ENCODE assay signal across 23 cellular contexts in the genomic region with DNA sequence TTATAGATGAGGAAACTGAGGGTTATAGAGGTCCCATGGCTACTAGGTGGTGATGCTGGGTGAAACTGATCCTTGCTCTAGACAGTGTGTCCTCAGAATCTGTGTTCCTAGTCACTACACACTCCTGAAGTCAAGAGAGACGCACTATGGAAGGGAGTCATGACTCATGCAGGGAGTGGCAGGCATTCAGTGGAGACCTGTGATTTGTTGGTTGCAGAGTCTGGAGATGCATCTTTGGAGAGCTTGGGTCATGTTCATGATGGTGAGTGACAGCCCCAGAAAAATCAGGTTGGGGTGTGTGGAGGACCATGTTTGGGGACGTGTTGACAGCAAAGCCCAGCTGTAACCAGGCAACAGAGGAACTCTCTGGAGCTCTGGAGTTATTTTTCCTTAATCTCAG. TPM values are rescaled to one million over a fixed set of nuclear protein-coding genes. Genes with fewer than 3 reads are reported as not detected.
DNase-seq lines count a peak whose midpoint lies in the region; ATAC-seq, FAIRE-seq and TF ChIP-seq lines count a peak whose summit lies in the region.
"Had no signal": no experiment of that assay in that cellular context is flagged by ENCODE, and none has a peak within 500 bp of the region (broad histone marks: within the 10 kb centered on the region; RNA-seq: fewer than 3 reads in every experiment).

No MANE protein-coding gene starts in this region.

- POLR2A ChIA-PET in HEK293T (lab: Yijun Ruan, JAX) = no interaction called here

- no peaks in the 10 kb centered on the region for H3K4me1 ChIP-seq in left lung
- H3K4me1 ChIP-seq: upper lobe of left lung had no signal

- H3K36me3 Mint-ChIP-seq in activated CD4-positive, alpha-beta T cell treated with anti-CD3 and anti-CD28 coated beads, Interleukin-2, amount 10 ng/mL, durations not matched to agents 24 days and 14 days (ENCODE audit: low read depth) = no peaks in the 10 kb centered on the region
- H3K36me3 Mint-ChIP-seq: activated CD4-positive, alpha-beta memory T cell treated with anti-CD3 and anti-CD28 coated beads for 36 hours; WTC11 had no signal

- H3K4me3 ChIP-seq in bronchial epithelial cell (ENCODE audit: low read depth, low read length) = no peak overlapping the region
- H3K4me3 ChIP-seq in left lung = no peak overlapping the region
- H3K4me3 ChIP-seq: upper lobe of left lung had no signal

- DNase-seq in AG20443 (ENCODE audit: low spot score) (peak; percentile 28), HEK293T (ENCODE audit: extremely low spot score) (no peak), bronchial epithelial cell (ENCODE audit: low read depth) (peak; percentile 20), left lung (no peak), NCI-H1930 (lab: John Stamatoyannopoulos, UW) (no peak)
- DNase-seq in activated CD4-positive, alpha-beta T cell treated with anti-CD3 and anti-CD28 coated beads, Interleukin-2, amount 10 ng/mL, durations not matched to agents 24 days and 14 days = no peak
- no peak for DNase-seq in activated CD4-positive, alpha-beta T cell treated with anti-CD3 and anti-CD28 coated beads, Interleukin-2, amount 50 U/mL, for 4 hours
- DNase-seq: activated CD4-positive, alpha-beta memory T cell treated with anti-CD3 and anti-CD28 coated beads for 36 hours; activated effector memory CD4-positive, alpha-beta T cell treated with Interleukin-2 at 50 U/mL for 16 hours; effector memory CD8-positive, alpha-beta T cell; HCEC 1CT; NCI-H1105 treated with DMSO at 0.1 percent for 48 hours; NCI-H2107; NCI-H524; T-helper 9 cell; upper lobe of left lung had no signal

- H3K27ac ChIP-seq in left lung = no peak overlapping the region
- H3K27ac ChIP-seq: upper lobe of left lung had no signal

- peak; percentile 96 for FAIRE-seq in bronchial epithelial cell (lab: Jason Lieb, UNC)
- FAIRE-seq: G401.6, GM18507 had no signal

- intact Hi-C loops in left lung (cut with DNase I) = no loop called here
- intact Hi-C loops in activated CD4-positive, alpha-beta T cell treated with anti-CD3 and anti-CD28 coated beads, Interleukin-2, amount 10 ng/mL, durations not matched to agents 24 days and 14 days (cut with micrococcal nuclease) = no loop called here

- H3K4me1 Mint-ChIP-seq in activated CD4-positive, alpha-beta T cell treated with anti-CD3 and anti-CD28 coated beads, Interleukin-2, amount 10 ng/mL, durations not matched to agents 24 days and 14 days = no peaks in the 10 kb centered on the region
- H3K4me1 Mint-ChIP-seq: nephron had no signal

- CTCF ChIA-PET in HEK293T (lab: Yijun Ruan, JAX) = interaction anchor here (1.6 kb wide), 1 partner anchor 8 kb away, joined by 4 read pairs; no protein-coding TSS in a partner anchor

- no peaks in the 10 kb centered on the region for H3K9me3 ChIP-seq in left lung
- H3K9me3 ChIP-seq: upper lobe of left lung had no signal

- no peaks in the 10 kb centered on the region for H3K27me3 Mint-ChIP-seq in activated CD4-positive, alpha-beta T cell treated with anti-CD3 and anti-CD28 coated beads, Interleukin-2, amount 10 ng/mL, durations not matched to agents 24 days and 14 days

- H3K9me3 Mint-ChIP-seq in activated CD4-positive, alpha-beta T cell treated with anti-CD3 and anti-CD28 coated beads, Interleukin-2, amount 10 ng/mL, durations not matched to agents 24 days and 14 days = no peaks in the 10 kb centered on the region
- H3K9me3 Mint-ChIP-seq: activated CD4-positive, alpha-beta memory T cell treated with anti-CD3 and anti-CD28 coated beads for 36 hours; effector memory CD8-positive, alpha-beta T cell; nephron had no signal

- ATAC-seq in left lung (peak; percentile 31), GM19395 (IDR thresholded peaks at IDR 0.05; ENCODE audit: unreplicated experiment) (no peak)
- ATAC-seq: effector memory CD8-positive, alpha-beta T cell; left lobe of liver; Right ventricle myocardium inferior; WTC11 had no signal

- H3K27me3 ChIP-seq in bronchial epithelial cell (ENCODE audit: control insufficient read depth, insufficient read depth, low read length) = no peaks in the 10 kb centered on the region
- H3K27me3 ChIP-seq in left lung = peaks cover 0 to 25% of the 10 kb centered on the region in 2 donors
- H3K27me3 ChIP-seq: upper lobe of left lung had no signal

- no peak overlapping the region for H3K27ac Mint-ChIP-seq in activated CD4-positive, alpha-beta T cell treated with anti-CD3 and anti-CD28 coated beads, Interleukin-2, amount 10 ng/mL, durations not matched to agents 24 days and 14 days
- H3K27ac Mint-ChIP-seq: activated CD4-positive, alpha-beta memory T cell treated with anti-CD3 and anti-CD28 coated beads for 36 hours; nephron; WTC11 had no signal

- TF ChIP-seq CTCF in bronchial epithelial cell (IDR thresholded peaks at IDR 0.05; ENCODE audit: insufficient read depth, low read length, severe bottlenecking) = no peak
- TF ChIP-seq CTCF in left lung (IDR thresholded peaks at IDR 0.05) = no peak

- H3K4me3 Mint-ChIP-seq in activated CD4-positive, alpha-beta T cell treated with anti-CD3 and anti-CD28 coated beads, Interleukin-2, amount 10 ng/mL, durations not matched to agents 24 days and 14 days = no peak overlapping the region
- H3K4me3 Mint-ChIP-seq: activated CD4-positive, alpha-beta memory T cell treated with anti-CD3 and anti-CD28 coated beads for 36 hours; effector memory CD8-positive, alpha-beta T cell; nephron; WTC11 had no signal

- H3K36me3 ChIP-seq in bronchial epithelial cell (ENCODE audit: control insufficient read depth, insufficient read depth, low read length) = no peaks in the 10 kb centered on the region
- H3K36me3 ChIP-seq in left lung = no peaks in the 10 kb centered on the region
- H3K36me3 ChIP-seq: upper lobe of left lung had no signal

TF ChIP-seq in HEK293T, 16 proteins besides CTCF, POLR2A, EP300 and RAD21:
- TF ChIP-seq SUZ12 (IDR thresholded peaks at IDR 0.05) (no peak), FOXM1 (IDR thresholded peaks at IDR 0.05; ENCODE audit: borderline replicate concordance) (no peak), L3MBTL2 (conservative IDR thresholded peaks at IDR 0.05) (no peak), FOXA1 (IDR thresholded peaks at IDR 0.05) (no peak), NFRKB (IDR thresholded peaks at IDR 0.05) (no peak)
- TF ChIP-seq, protein P1, sequence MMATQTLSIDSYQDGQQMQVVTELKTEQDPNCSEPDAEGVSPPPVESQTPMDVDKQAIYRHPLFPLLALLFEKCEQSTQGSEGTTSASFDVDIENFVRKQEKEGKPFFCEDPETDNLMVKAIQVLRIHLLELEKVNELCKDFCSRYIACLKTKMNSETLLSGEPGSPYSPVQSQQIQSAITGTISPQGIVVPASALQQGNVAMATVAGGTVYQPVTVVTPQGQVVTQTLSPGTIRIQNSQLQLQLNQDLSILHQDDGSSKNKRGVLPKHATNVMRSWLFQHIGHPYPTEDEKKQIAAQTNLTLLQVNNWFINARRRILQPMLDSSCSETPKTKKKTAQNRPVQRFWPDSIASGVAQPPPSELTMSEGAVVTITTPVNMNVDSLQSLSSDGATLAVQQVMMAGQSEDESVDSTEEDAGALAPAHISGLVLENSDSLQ (IDR thresholded peaks at IDR 0.05) = 0 out of 2 replicates have a peak, but pooled peaks have one; percentile 27

RNA-seq across cellular contexts. Expression of a gene that starts 38.0 kb away (rescaled TPM):
- 52.7 and 117 TPM in 2 replicates for total RNA-seq in bronchial epithelial cell
- 10 to 100 TPM; 31.3 to 39.1 TPM for total RNA-seq in left lung
- 28.0 and 28.1 TPM in 2 replicates for total RNA-seq in activated CD4-positive, alpha-beta T cell treated with anti-CD3 and anti-CD28 coated beads, Interleukin-2, amount 10 ng/mL, durations not matched to agents 24 days and 14 days

Comparison
In these comparisons a context has a peak if more than half of its experiments do, and no peak if none do; other contexts are left out.
1. DNase-seq: peak in AG20443 (single experiment) and bronchial epithelial cell (single experiment); none in HEK293T (single experiment), left lung (0 of 2), NCI-H1930 (0 of 2), activated CD4-positive, alpha-beta T cell treated with anti-CD3 and anti-CD28 coated beads, Interleukin-2, amount 10 ng/mL, durations not matched to agents 24 days and 14 days (single experiment) and activated CD4-positive, alpha-beta T cell treated with anti-CD3 and anti-CD28 coated beads, Interleukin-2, amount 50 U/mL, for 4 hours (0 of 2).